28 cellular contexts compared by ENCODE assay signal in genomic region chr2:233690444-233690843, GRCh38. TPM values are rescaled to one million over a fixed set of nuclear protein-coding genes. Genes with fewer than 3 reads are reported as not detected.
DNase-seq lines count a peak whose midpoint lies in the region; ATAC-seq and TF ChIP-seq lines count a peak whose summit lies in the region.
"Had no signal": no experiment of that assay in that cellular context is flagged by ENCODE, and none has a peak within 500 bp of the region (broad histone marks: within the 10 kb centered on the region; RNA-seq: fewer than 3 reads in every experiment).

No MANE protein-coding gene starts in this region.

- H3K27ac Mint-ChIP-seq in activated CD8-positive, alpha-beta memory T cell treated with anti-CD3 and anti-CD28 coated beads, Interleukin-2, amount 10 ng/mL, durations not matched to agents 7 days and 5 days, result no peak overlapping the region
- H3K27ac Mint-ChIP-seq: activated naive CD4-positive, alpha-beta T cell treated with anti-CD3 and anti-CD28 coated beads, Interleukin-2, amount 50 U/mL, for 24 hours; activated T-helper 1 cell treated with anti-CD3 and anti-CD28 coated beads, Interleukin-12 subunit alpha, Interleukin-12 subunit beta, Interleukin-2, Interleukin-4 antibody, amounts not matched to agents 30 ng/mL and 10 ng/mL and 1 ng/mL, durations not matched to agents 14 hours and 24 hours and 36 hours; CD14-positive monocyte; T-helper 1 cell treated with Interleukin-12 subunit alpha and Interleukin-12 subunit beta and Interleukin-4 antibody, amounts not matched to agents 30 μg/mL and 1 μg/mL, for 36 hours had no signal

- H3K18ac ChIP-seq in trophoblast cell (ENCODE audit: low read length), result no peak overlapping the region

- no peaks in the 10 kb centered on the region for H3K36me3 ChIP-seq in trophoblast cell (ENCODE audit: control insufficient read depth in 1 of 2, insufficient read depth in 2 of 2, low read length in 2 of 2)
- H3K36me3 ChIP-seq: heart right ventricle, left ventricle myocardium inferior, sigmoid colon, SJSA1 had no signal

- no peaks in the 10 kb centered on the region for H3K79me2 ChIP-seq in trophoblast cell (ENCODE audit: control insufficient read depth, insufficient read depth, low read length, poor library complexity)

- H3K4me2 ChIP-seq in trophoblast cell (ENCODE audit: low read length), result no peak overlapping the region

- no CpG with 5 or more reads among the region's 4 CpGs for WGBS in trophoblast cell (ENCODE audit: extremely low coverage, insufficient coverage, insufficient read length)

- no peak overlapping the region for H3K23ac ChIP-seq in trophoblast cell (ENCODE audit: low read length)

- no peak overlapping the region for H4K8ac ChIP-seq in trophoblast cell (ENCODE audit: low read depth, low read length)

- no peaks in the 10 kb centered on the region for H3K27me3 ChIP-seq in trophoblast cell (ENCODE audit: insufficient read depth, low read length)
- H3K27me3 ChIP-seq: sigmoid colon, SJSA1 had no signal

- H3K36me3 Mint-ChIP-seq in activated CD8-positive, alpha-beta memory T cell treated with anti-CD3 and anti-CD28 coated beads, Interleukin-2, amount 10 ng/mL, durations not matched to agents 7 days and 5 days, result no peaks in the 10 kb centered on the region
- H3K36me3 Mint-ChIP-seq: activated naive CD4-positive, alpha-beta T cell treated with anti-CD3 and anti-CD28 coated beads, Interleukin-2, amount 50 U/mL, for 24 hours; CD14-positive monocyte had no signal

- no peaks in the 10 kb centered on the region for H3K4me1 ChIP-seq in trophoblast cell (ENCODE audit: control insufficient read depth in 1 of 2, insufficient read depth in 2 of 2, low read length in 2 of 2)
- H3K4me1 ChIP-seq: heart right ventricle, left ventricle myocardium inferior, sigmoid colon, SJSA1 had no signal

- no peak for ATAC-seq in GM21786 (IDR thresholded peaks at IDR 0.05; ENCODE audit: unreplicated experiment)
- no peak for ATAC-seq in activated CD8-positive, alpha-beta memory T cell treated with anti-CD3 and anti-CD28 coated beads, Interleukin-2, amount 10 ng/mL, durations not matched to agents 7 days and 5 days
- no peak for ATAC-seq in HG02970 (IDR thresholded peaks at IDR 0.05; ENCODE audit: low FRiP score, unreplicated experiment)
- ATAC-seq: heart right ventricle had no signal

- no peak overlapping the region for H3K14ac ChIP-seq in trophoblast cell (ENCODE audit: low read length)

- DNase-seq in ELR (ENCODE audit: low read depth) (peak; percentile 3), RPMI7951 (ENCODE audit: low read depth) (peak; percentile 60), epithelial cell of esophagus (ENCODE audit: low read depth) (peak; percentile 88), trophoblast cell (peak; percentile 66 to 74), NCI-H510A treated with DMSO at 0.1 percent for 48 hours (lab: John Stamatoyannopoulos, UW) (no peak)
- no peak for DNase-seq in activated CD8-positive, alpha-beta memory T cell treated with anti-CD3 and anti-CD28 coated beads, Interleukin-2, amount 10 ng/mL, durations not matched to agents 7 days and 5 days
- DNase-seq: activated CD4-positive, alpha-beta T cell treated with anti-CD3 and anti-CD28 coated beads for 48 hours; GOT3; heart right ventricle; left ventricle myocardium inferior; NCI-H1694 treated with DMSO at 0.1 percent for 48 hours; NCI-H82; OCI-M1; posterior cingulate gyrus; sigmoid colon; stimulated activated CD8-positive, alpha-beta memory T cell treated with anti-CD3 and anti-CD28 coated beads, Interleukin-4, amount 100 ng/mL, for 48 hours had no signal

- H2BK5ac ChIP-seq in trophoblast cell (ENCODE audit: low read depth, low read length, poor library complexity), result no peak overlapping the region

- H3K9me3 Mint-ChIP-seq in activated CD8-positive, alpha-beta memory T cell treated with anti-CD3 and anti-CD28 coated beads, Interleukin-2, amount 10 ng/mL, durations not matched to agents 7 days and 5 days (ENCODE audit: low read depth), result no peaks in the 10 kb centered on the region
- H3K9me3 Mint-ChIP-seq: activated naive CD4-positive, alpha-beta T cell treated with anti-CD3 and anti-CD28 coated beads, Interleukin-2, amount 50 U/mL, for 24 hours; activated T-helper 1 cell treated with anti-CD3 and anti-CD28 coated beads, Interleukin-12 subunit alpha, Interleukin-12 subunit beta, Interleukin-2, Interleukin-4 antibody, amounts not matched to agents 30 ng/mL and 10 ng/mL and 1 ng/mL, durations not matched to agents 14 hours and 24 hours and 36 hours; neural crest cell; T-helper 1 cell treated with Interleukin-12 subunit alpha and Interleukin-12 subunit beta and Interleukin-4 antibody, amounts not matched to agents 30 μg/mL and 1 μg/mL, for 36 hours had no signal

- no peaks in the 10 kb centered on the region for H3K4me1 Mint-ChIP-seq in activated CD8-positive, alpha-beta memory T cell treated with anti-CD3 and anti-CD28 coated beads, Interleukin-2, amount 10 ng/mL, durations not matched to agents 7 days and 5 days
- H3K4me1 Mint-ChIP-seq: activated naive CD4-positive, alpha-beta T cell treated with anti-CD3 and anti-CD28 coated beads, Interleukin-2, amount 50 U/mL, for 24 hours; CD14-positive monocyte; neural crest cell had no signal

- H3K4me3 Mint-ChIP-seq in activated CD8-positive, alpha-beta memory T cell treated with anti-CD3 and anti-CD28 coated beads, Interleukin-2, amount 10 ng/mL, durations not matched to agents 7 days and 5 days, result no peak overlapping the region
- H3K4me3 Mint-ChIP-seq: activated naive CD4-positive, alpha-beta T cell treated with anti-CD3 and anti-CD28 coated beads, Interleukin-2, amount 50 U/mL, for 24 hours; activated T-helper 1 cell treated with anti-CD3 and anti-CD28 coated beads, Interleukin-12 subunit alpha, Interleukin-12 subunit beta, Interleukin-2, Interleukin-4 antibody, amounts not matched to agents 30 ng/mL and 10 ng/mL and 1 ng/mL, durations not matched to agents 14 hours and 24 hours and 36 hours; neural crest cell; T-helper 1 cell treated with Interleukin-12 subunit alpha and Interleukin-12 subunit beta and Interleukin-4 antibody, amounts not matched to agents 30 μg/mL and 1 μg/mL, for 36 hours had no signal

- no peak overlapping the region for H4K12ac ChIP-seq in trophoblast cell (ENCODE audit: low read depth, low read length)

- no peak overlapping the region for H3K27ac ChIP-seq in trophoblast cell (ENCODE audit: low read depth, low read length)
- H3K27ac ChIP-seq: heart right ventricle, left ventricle myocardium inferior, sigmoid colon, SJSA1 had no signal

- H3K9ac ChIP-seq in trophoblast cell (ENCODE audit: low read length), result no peak overlapping the region

- H2AK5ac ChIP-seq in trophoblast cell (ENCODE audit: low read length), result no peak overlapping the region

- H4K91ac ChIP-seq in trophoblast cell (ENCODE audit: low read depth, low read length), result no peak overlapping the region

- H3K9me3 ChIP-seq in trophoblast cell (ENCODE audit: insufficient read depth, low read depth, low read length), result no peaks in the 10 kb centered on the region
- H3K9me3 ChIP-seq: heart right ventricle, left ventricle myocardium inferior, sigmoid colon, SJSA1 had no signal

- no peaks in the 10 kb centered on the region for H3K79me1 ChIP-seq in trophoblast cell (ENCODE audit: low read length)

- no peak overlapping the region for H2AFZ ChIP-seq in trophoblast cell (ENCODE audit: insufficient read depth, low read length, poor library complexity)

- no peak overlapping the region for H2BK12ac ChIP-seq in trophoblast cell (ENCODE audit: low read length)

- CTCF ChIA-PET in activated CD8-positive, alpha-beta memory T cell treated with anti-CD3 and anti-CD28 coated beads, Interleukin-2, amount 10 ng/mL, durations not matched to agents 7 days and 5 days (lab: Charles Lee), result no interaction called here

- H2BK120ac ChIP-seq in trophoblast cell (ENCODE audit: insufficient read depth, low read length, poor library complexity), result no peak overlapping the region

- H3K4ac ChIP-seq in trophoblast cell (ENCODE audit: low read depth, low read length), result no peak overlapping the region

- H3K27me3 Mint-ChIP-seq in activated CD8-positive, alpha-beta memory T cell treated with anti-CD3 and anti-CD28 coated beads, Interleukin-2, amount 10 ng/mL, durations not matched to agents 7 days and 5 days, result peaks cover 27% of the 10 kb centered on the region

- TF ChIP-seq CTCF in epithelial cell of esophagus (IDR thresholded peaks at IDR 0.05; ENCODE audit: insufficient read depth, low read depth, low read length, missing control alignments), result no peak

- no peak overlapping the region for H3K4me3 ChIP-seq in epithelial cell of esophagus (ENCODE audit: low read length)
- H3K4me3 ChIP-seq in trophoblast cell (ENCODE audit: low read depth, low read length), result no peak overlapping the region
- H3K4me3 ChIP-seq: heart right ventricle, left ventricle myocardium inferior, sigmoid colon, SJSA1 had no signal

RNA-seq across cellular contexts. Expression of gene UGT1A6, which starts 2.2 kb away (rescaled TPM):
- not detected in 2 replicates for total RNA-seq in RPMI7951 (2014; rRNA removed; shearing (Covaris generic))
- polyA plus RNA-seq in trophoblast cell (2013), result 0.08 TPM in 1 of 2 replicates, not detected in the other
- not detected for total RNA-seq in activated CD8-positive, alpha-beta memory T cell treated with anti-CD3 and anti-CD28 coated beads, Interleukin-2, amount 10 ng/mL, durations not matched to agents 7 days and 5 days
- total RNA-seq: activated T-helper 1 cell treated with anti-CD3 and anti-CD28 coated beads, Interleukin-12 subunit alpha, Interleukin-12 subunit beta, Interleukin-2, Interleukin-4 antibody, amounts not matched to agents 30 ng/mL and 10 ng/mL and 1 ng/mL, durations not matched to agents 14 hours and 24 hours and 36 hours; astrocyte; G401; heart right ventricle; left ventricle myocardium inferior; neural crest cell; sigmoid colon; SJSA1 had no signal
- polyA plus RNA-seq: CD14-positive monocyte, heart right ventricle had no signal

RNA-seq across cellular contexts. Expression of gene UGT1A7, which starts 8.7 kb away (rescaled TPM):
- not detected in 2 replicates for total RNA-seq in RPMI7951 (2014; rRNA removed; shearing (Covaris generic))
- 0.06 TPM in 1 of 2 replicates, not detected in the other for polyA plus RNA-seq in trophoblast cell (2013)
- not detected for total RNA-seq in activated CD8-positive, alpha-beta memory T cell treated with anti-CD3 and anti-CD28 coated beads, Interleukin-2, amount 10 ng/mL, durations not matched to agents 7 days and 5 days
- total RNA-seq: activated T-helper 1 cell treated with anti-CD3 and anti-CD28 coated beads, Interleukin-12 subunit alpha, Interleukin-12 subunit beta, Interleukin-2, Interleukin-4 antibody, amounts not matched to agents 30 ng/mL and 10 ng/mL and 1 ng/mL, durations not matched to agents 14 hours and 24 hours and 36 hours; astrocyte; G401; heart right ventricle; left ventricle myocardium inferior; neural crest cell; sigmoid colon; SJSA1 had no signal
- polyA plus RNA-seq: CD14-positive monocyte had no signal

RNA-seq across cellular contexts. Expression of gene UGT1A9, which starts 18.7 kb away (rescaled TPM):
- total RNA-seq in RPMI7951 (2014; rRNA removed; shearing (Covaris generic)), result not detected in 2 replicates
- not detected in 2 replicates for polyA plus RNA-seq in trophoblast cell (2013)
- total RNA-seq in activated CD8-positive, alpha-beta memory T cell treated with anti-CD3 and anti-CD28 coated beads, Interleukin-2, amount 10 ng/mL, durations not matched to agents 7 days and 5 days, result not detected
- total RNA-seq: activated T-helper 1 cell treated with anti-CD3 and anti-CD28 coated beads, Interleukin-12 subunit alpha, Interleukin-12 subunit beta, Interleukin-2, Interleukin-4 antibody, amounts not matched to agents 30 ng/mL and 10 ng/mL and 1 ng/mL, durations not matched to agents 14 hours and 24 hours and 36 hours; astrocyte; G401; heart right ventricle; left ventricle myocardium inferior; neural crest cell; sigmoid colon; SJSA1; urinary bladder had no signal
- polyA plus RNA-seq: CD14-positive monocyte, heart right ventricle had no signal

RNA-seq across cellular contexts. Expression of gene UGT1A5, which starts 22.3 kb away (rescaled TPM):
- not detected in 2 replicates for total RNA-seq in RPMI7951 (2014; rRNA removed; shearing (Covaris generic))
- not detected in 2 replicates for polyA plus RNA-seq in trophoblast cell (2013)
- not detected for total RNA-seq in activated CD8-positive, alpha-beta memory T cell treated with anti-CD3 and anti-CD28 coated beads, Interleukin-2, amount 10 ng/mL, durations not matched to agents 7 days and 5 days
- total RNA-seq: activated T-helper 1 cell treated with anti-CD3 and anti-CD28 coated beads, Interleukin-12 subunit alpha, Interleukin-12 subunit beta, Interleukin-2, Interleukin-4 antibody, amounts not matched to agents 30 ng/mL and 10 ng/mL and 1 ng/mL, durations not matched to agents 14 hours and 24 hours and 36 hours; astrocyte; chondrocyte; G401; heart right ventricle; left ventricle myocardium inferior; neural crest cell; sigmoid colon; SJSA1 had no signal
- polyA plus RNA-seq: CD14-positive monocyte, heart right ventricle, urinary bladder had no signal

RNA-seq across cellular contexts. Expression of gene UGT1A4, which starts 28.1 kb away (rescaled TPM):
- total RNA-seq in RPMI7951 (2014; rRNA removed; shearing (Covaris generic)), result 0.12 TPM in 1 of 2 replicates, not detected in the other
- polyA plus RNA-seq in trophoblast cell (2013), result not detected in 2 replicates
- total RNA-seq in activated CD8-positive, alpha-beta memory T cell treated with anti-CD3 and anti-CD28 coated beads, Interleukin-2, amount 10 ng/mL, durations not matched to agents 7 days and 5 days, result not detected
- total RNA-seq: activated T-helper 1 cell treated with anti-CD3 and anti-CD28 coated beads, Interleukin-12 subunit alpha, Interleukin-12 subunit beta, Interleukin-2, Interleukin-4 antibody, amounts not matched to agents 30 ng/mL and 10 ng/mL and 1 ng/mL, durations not matched to agents 14 hours and 24 hours and 36 hours; astrocyte; chondrocyte; G401; heart right ventricle; left ventricle myocardium inferior; neural crest cell; sigmoid colon; SJSA1 had no signal
- polyA plus RNA-seq: CD14-positive monocyte, heart right ventricle had no signal

Comparison
In these comparisons a context has a peak if more than half of its experiments do, and no peak if none do; other contexts are left out.
1. DNase-seq: peak in ELR (single experiment), RPMI7951 (single experiment), epithelial cell of esophagus (single experiment) and trophoblast cell (2 of 2); none in NCI-H510A treated with DMSO at 0.1 percent for 48 hours (single experiment) and activated CD8-positive, alpha-beta memory T cell treated with anti-CD3 and anti-CD28 coated beads, Interleukin-2, amount 10 ng/mL, durations not matched to agents 7 days and 5 days (single experiment).